Comparison of ENCODE assay signal across 22 cellular contexts in genomic region chr14:53847881-53848280, GRCh38.
DNase-seq lines count a peak whose midpoint lies in the region; ATAC-seq, FAIRE-seq and TF ChIP-seq lines count a peak whose summit lies in the region.
"Had no signal": no experiment of that assay in that cellular context is flagged by ENCODE, and none has a peak within 500 bp of the region (broad histone marks: within the 10 kb centered on the region; RNA-seq: fewer than 3 reads in every experiment).

No MANE protein-coding gene starts in this region.

- ATAC-seq in A549 (no peak), GM19035 (IDR thresholded peaks at IDR 0.05; ENCODE audit: unreplicated experiment) (no peak)
- ATAC-seq: GM12878 had no signal

- no peaks in the 10 kb centered on the region for H4K20me1 ChIP-seq in osteoblast (ENCODE audit: insufficient read depth, low read length)
- H4K20me1 ChIP-seq: BLaER1 treated with 17β-estradiol and CSF1 and Interleukin-3, amounts not matched to agents 10 nM and 100 nM had no signal

- CTCF ChIA-PET in A549 (lab: Yijun Ruan, JAX): interaction anchor here (0.9 kb wide), 1 partner anchor 332 kb away, joined by 3 read pairs; no protein-coding TSS in a partner anchor

- H3K79me2 ChIP-seq in osteoblast (ENCODE audit: insufficient read depth, low read length): no peaks in the 10 kb centered on the region

- no peak overlapping the region for H2AFZ ChIP-seq in osteoblast (ENCODE audit: low read length)

- FAIRE-seq in A549 (lab: Jason Lieb, UNC): no peak
- peak; percentile 31 for FAIRE-seq in HTR-8/SVneo (lab: Jason Lieb, UNC)
- FAIRE-seq: A204.1, GM12878, H54 had no signal

- H3K36me3 ChIP-seq in osteoblast (ENCODE audit: insufficient read depth, low read length): no peaks in the 10 kb centered on the region
- H3K36me3 ChIP-seq: BE2C; BLaER1 treated with 17β-estradiol and CSF1 and Interleukin-3, amounts not matched to agents 10 nM and 100 nM; HAP-1 had no signal

- no peak for TF ChIP-seq CTCF in A549 (IDR thresholded peaks at IDR 0.05)
- TF ChIP-seq CTCF in osteoblast (IDR thresholded peaks at IDR 0.05; ENCODE audit: extremely low read depth, low read depth, low read length): no peak

- H3K4me2 ChIP-seq in A549: no peak overlapping the region
- H3K4me2 ChIP-seq in osteoblast (ENCODE audit: insufficient read depth, low read length): no peak overlapping the region
- H3K4me2 ChIP-seq: BLaER1 treated with 17β-estradiol and CSF1 and Interleukin-3, amounts not matched to agents 10 nM and 100 nM had no signal

- H3K4me3 ChIP-seq in A549: no peak overlapping the region
- no peak overlapping the region for H3K4me3 ChIP-seq in osteoblast (ENCODE audit: insufficient read depth, low read length)
- H3K4me3 ChIP-seq: BLaER1 treated with 17β-estradiol and CSF1 and Interleukin-3, amounts not matched to agents 10 nM and 100 nM; GM12878; HAP-1 had no signal

- H3K27ac ChIP-seq in A549: peak overlapping the region; percentile 17 to 61; a peak in 3 of 6 replicates
- no peak overlapping the region for H3K27ac ChIP-seq in osteoblast (ENCODE audit: low read depth, low read length)
- H3K27ac ChIP-seq: 22Rv1; BLaER1 treated with 17β-estradiol and CSF1 and Interleukin-3, amounts not matched to agents 10 nM and 100 nM had no signal

- 89% methylated on average over 7 of the region's 7 CpGs for WGBS in A549 (ENCODE audit: missing lambda C conversion rate)

- POLR2A ChIA-PET in A549 (lab: Yijun Ruan, JAX): no interaction called here

- H3K9me3 ChIP-seq in A549: no peaks in the 10 kb centered on the region
- H3K9me3 ChIP-seq in osteoblast (ENCODE audit: low read depth, low read length): no peaks in the 10 kb centered on the region
- H3K9me3 ChIP-seq: BE2C; BLaER1 treated with 17β-estradiol and CSF1 and Interleukin-3, amounts not matched to agents 10 nM and 100 nM; HAP-1 had no signal

- TF ChIP-seq EP300 in A549 (IDR thresholded peaks at IDR 0.05): no peak

- H3K27me3 ChIP-seq in osteoblast (ENCODE audit: insufficient read depth, low read length): no peaks in the 10 kb centered on the region
- H3K27me3 ChIP-seq: BE2C; BLaER1 treated with 17β-estradiol and CSF1 and Interleukin-3, amounts not matched to agents 10 nM and 100 nM had no signal

- H3K4me1 ChIP-seq in A549 (peaks cover 74% of the 10 kb centered on the region), osteoblast (ENCODE audit: insufficient read depth, low read length) (peaks cover 5% of the 10 kb centered on the region)
- H3K4me1 ChIP-seq: BE2C; BLaER1 treated with 17β-estradiol and CSF1 and Interleukin-3, amounts not matched to agents 10 nM and 100 nM; HAP-1 had no signal

- TF ChIP-seq POLR2A in A549 (IDR thresholded peaks at IDR 0.05; ENCODE audit: low read length): no peak

- TF ChIP-seq RAD21 in A549 (conservative IDR thresholded peaks at IDR 0.05 in 1 of 2, IDR thresholded peaks at IDR 0.05 in 1 of 2): no peak

- no peak for DNase-seq in A549 (ENCODE audit: low read depth in 1 of 2, low spot score in 1 of 2)
- DNase-seq in HTR-8/SVneo (ENCODE audit: insufficient read length, low spot score): no peak
- DNase-seq in osteoblast (ENCODE audit: insufficient read length, low spot score, missing footprints): peak; percentile 59
- no peak for DNase-seq in DMS153 (lab: John Stamatoyannopoulos, UW)
- DNase-seq in activated CD4-positive, CD25-positive, alpha-beta regulatory T cell (lab: John Stamatoyannopoulos, UW): no peak
- DNase-seq: ACHN; AML-193; BE2C; CD4-positive, alpha-beta T cell; CD8-positive, alpha-beta memory T cell; COR-L47; DMS79; EL; GDM1; GOT3 had no signal

TF ChIP-seq in A549, 52 proteins besides CTCF, POLR2A, EP300 and RAD21:
- TF ChIP-seq USF2 (IDR thresholded peaks at IDR 0.05) (no peak), CBX8 (IDR thresholded peaks at IDR 0.05) (no peak), POLR2AphosphoS2 (conservative IDR thresholded peaks at IDR 0.05; ENCODE audit: low read length) (no peak), ESRRA (IDR thresholded peaks at IDR 0.05; ENCODE audit: borderline replicate concordance, low read length) (no peak), SMC3 (IDR thresholded peaks at IDR 0.05) (no peak)
TF ChIP-seq in A549: peak in this region for 0.
